8 cellular contexts compared by ENCODE assay signal in the genomic region with DNA sequence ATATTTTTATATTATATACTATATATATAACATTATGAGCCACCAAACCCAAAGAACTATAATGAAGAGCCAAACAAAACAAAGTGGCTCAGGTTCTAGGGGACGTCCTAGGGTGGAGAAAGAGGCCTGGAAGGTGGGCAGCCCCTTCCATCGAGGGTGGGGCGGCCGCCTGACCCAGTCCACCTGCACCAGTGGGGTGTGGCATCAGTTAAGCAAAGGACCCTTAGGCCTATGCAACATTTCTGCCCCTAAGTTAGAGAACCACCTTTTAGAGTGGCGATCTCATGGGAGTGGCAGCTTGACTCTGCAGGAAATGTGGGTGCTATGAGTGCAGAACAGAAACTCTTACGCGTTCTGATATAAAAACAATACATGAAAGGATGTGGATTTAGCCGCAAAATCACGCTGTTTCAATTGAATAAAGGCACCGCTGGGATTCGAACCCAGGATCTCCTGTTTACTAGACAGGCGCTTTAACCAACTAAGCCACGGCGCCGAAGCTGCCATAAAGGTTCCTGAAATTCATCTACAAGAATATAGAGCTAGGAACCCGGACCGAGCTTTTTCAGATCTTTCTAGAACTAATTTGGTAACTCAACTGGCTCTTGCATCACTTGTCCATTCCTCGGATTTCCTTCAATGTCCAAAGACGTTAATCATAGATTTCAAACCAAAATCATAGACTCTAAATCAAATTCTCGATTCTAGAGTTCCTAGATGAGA. TPM values are rescaled to one million over a fixed set of nuclear protein-coding genes. Genes with fewer than 3 reads are reported as not detected.
DNase-seq lines count a peak whose midpoint lies in the region; ATAC-seq and TF ChIP-seq lines count a peak whose summit lies in the region.

No MANE protein-coding gene starts in this region.

- peak; percentile 2 for ATAC-seq in CD8-positive, alpha-beta T cell
- no peak for ATAC-seq in stimulated activated effector memory CD8-positive, alpha-beta T cell treated with anti-CD3 and anti-CD28 coated beads, Interleukin-12 subunit alpha, Interleukin-12 subunit beta, amount 100 ng/mL, for 72 hours
- no peak for ATAC-seq in GM21360 (IDR thresholded peaks at IDR 0.05; ENCODE audit: unreplicated experiment)

- intact Hi-C loops in CD8-positive, alpha-beta T cell (cut with DNase I, micrococcal nuclease), result loop anchor here (1.0 to 10.0 kb wide), 2 partner anchors 17 to 381 kb away; no protein-coding TSS in a partner anchor
- intact Hi-C loops in dendritic cell treated with granulocyte-macrophage colony-stimulating factor and Interleukin-4, amounts not matched to agents 40 ng/mL and 50 ng/mL, for 4 days (cut with micrococcal nuclease), result no loop called here

- peaks cover 39% of the 10 kb centered on the region for H3K4me1 ChIP-seq in CD8-positive, alpha-beta T cell (ENCODE audit: insufficient read depth, low read length)

- no peak for TF ChIP-seq CTCF in CD8-positive, alpha-beta T cell (IDR thresholded peaks at IDR 0.05)

- DNase-seq in CD8-positive, alpha-beta T cell, result peak; percentile 32 to 80 (median 60)
- DNase-seq in NAMALWA (ENCODE audit: low spot score) (peak; percentile 11), middle frontal gyrus (ENCODE audit: extremely low spot score, low spot score) (peak; percentile 29), NCI-H1092 treated with DMSO at 0.1 percent for 48 hours (lab: John Stamatoyannopoulos, UW) (no peak)
- DNase-seq in activated CD4-positive, alpha-beta T cell treated with anti-CD3 and anti-CD28 coated beads for 48 hours, result peak; percentile 91
- peak; percentile 51 to 91 for DNase-seq in stimulated activated effector memory CD8-positive, alpha-beta T cell treated with anti-CD3 and anti-CD28 coated beads, Interleukin-12 subunit alpha, Interleukin-12 subunit beta, amount 100 ng/mL, for 72 hours (ENCODE audit: low spot score in 2 of 2)

- H3K27ac ChIP-seq in CD8-positive, alpha-beta T cell (ENCODE audit: low read depth, low read length), result peak overlapping the region; percentile 1

- no peak overlapping the region for H3K4me3 Mint-ChIP-seq in CD8-positive, alpha-beta T cell
- peak overlapping the region; percentile 67 for H3K4me3 Mint-ChIP-seq in dendritic cell treated with granulocyte-macrophage colony-stimulating factor and Interleukin-4, amounts not matched to agents 40 ng/mL and 50 ng/mL, for 4 days
- H3K4me3 Mint-ChIP-seq in stimulated activated effector memory CD8-positive, alpha-beta T cell treated with anti-CD3 and anti-CD28 coated beads, Interleukin-12 subunit alpha, Interleukin-12 subunit beta, amount 100 ng/mL, for 72 hours, result peak overlapping the region; percentile 52

- POLR2A ChIA-PET in CD8-positive, alpha-beta T cell (lab: Charles Lee), result interaction anchor here (2.4 to 9.7 kb wide), 3 partner anchors 20 to 87 kb away, joined by 9 to 248 read pairs (median 213); a partner anchor contains a TSS

- H3K27me3 ChIP-seq in CD8-positive, alpha-beta T cell (ENCODE audit: insufficient read depth, low read length), result no peaks in the 10 kb centered on the region

- peaks cover 45% of the 10 kb centered on the region for H3K36me3 ChIP-seq in CD8-positive, alpha-beta T cell (ENCODE audit: insufficient read depth, low read length)

- no peaks in the 10 kb centered on the region for H3K9me3 Mint-ChIP-seq in CD8-positive, alpha-beta T cell
- no peaks in the 10 kb centered on the region for H3K9me3 Mint-ChIP-seq in dendritic cell treated with granulocyte-macrophage colony-stimulating factor and Interleukin-4, amounts not matched to agents 40 ng/mL and 50 ng/mL, for 4 days
- H3K9me3 Mint-ChIP-seq in stimulated activated effector memory CD8-positive, alpha-beta T cell treated with anti-CD3 and anti-CD28 coated beads, Interleukin-12 subunit alpha, Interleukin-12 subunit beta, amount 100 ng/mL, for 72 hours, result no peaks in the 10 kb centered on the region

- no peaks in the 10 kb centered on the region for H3K27me3 Mint-ChIP-seq in CD8-positive, alpha-beta T cell (ENCODE audit: low read depth)
- H3K27me3 Mint-ChIP-seq in dendritic cell treated with granulocyte-macrophage colony-stimulating factor and Interleukin-4, amounts not matched to agents 40 ng/mL and 50 ng/mL, for 4 days, result no peaks in the 10 kb centered on the region

- no peaks in the 10 kb centered on the region for H3K9me3 ChIP-seq in CD8-positive, alpha-beta T cell (ENCODE audit: low read length)

- H3K4me1 Mint-ChIP-seq in CD8-positive, alpha-beta T cell (ENCODE audit: low read depth), result peaks cover 49% of the 10 kb centered on the region
- peaks cover 53% of the 10 kb centered on the region for H3K4me1 Mint-ChIP-seq in dendritic cell treated with granulocyte-macrophage colony-stimulating factor and Interleukin-4, amounts not matched to agents 40 ng/mL and 50 ng/mL, for 4 days (ENCODE audit: low read depth)
- H3K4me1 Mint-ChIP-seq in stimulated activated effector memory CD8-positive, alpha-beta T cell treated with anti-CD3 and anti-CD28 coated beads, Interleukin-12 subunit alpha, Interleukin-12 subunit beta, amount 100 ng/mL, for 72 hours, result peaks cover 57% of the 10 kb centered on the region

- CTCF ChIA-PET in CD8-positive, alpha-beta T cell (lab: Charles Lee), result interaction anchor here (0.7 to 5.3 kb wide), 10 partner anchors 22 to 115 kb away, joined by 3 to 42 read pairs (median 4); a partner anchor contains a TSS

- H3K27ac Mint-ChIP-seq in CD8-positive, alpha-beta T cell, result peak overlapping the region; percentile 84
- peak overlapping the region; percentile 61 for H3K27ac Mint-ChIP-seq in dendritic cell treated with granulocyte-macrophage colony-stimulating factor and Interleukin-4, amounts not matched to agents 40 ng/mL and 50 ng/mL, for 4 days
- peak overlapping the region; percentile 93 for H3K27ac Mint-ChIP-seq in stimulated activated effector memory CD8-positive, alpha-beta T cell treated with anti-CD3 and anti-CD28 coated beads, Interleukin-12 subunit alpha, Interleukin-12 subunit beta, amount 100 ng/mL, for 72 hours

- H3K4me3 ChIP-seq in CD8-positive, alpha-beta T cell (ENCODE audit: low read depth, low read length), result no peak overlapping the region

- peaks cover 70% of the 10 kb centered on the region for H3K36me3 Mint-ChIP-seq in CD8-positive, alpha-beta T cell
- peaks cover 86% of the 10 kb centered on the region for H3K36me3 Mint-ChIP-seq in dendritic cell treated with granulocyte-macrophage colony-stimulating factor and Interleukin-4, amounts not matched to agents 40 ng/mL and 50 ng/mL, for 4 days (ENCODE audit: low read depth)
- H3K36me3 Mint-ChIP-seq in stimulated activated effector memory CD8-positive, alpha-beta T cell treated with anti-CD3 and anti-CD28 coated beads, Interleukin-12 subunit alpha, Interleukin-12 subunit beta, amount 100 ng/mL, for 72 hours, result peaks cover 92% of the 10 kb centered on the region

RNA-seq across cellular contexts. Expression of a gene that starts 15.6 kb away (rescaled TPM):
- total RNA-seq in CD8-positive, alpha-beta T cell, result 1 to 10 TPM in 1 of 2 experiments, under 1 TPM in 1; 0.62 to 1.1 TPM

RNA-seq across cellular contexts. Expression of a gene that starts 21.9 kb away (rescaled TPM):
- total RNA-seq in CD8-positive, alpha-beta T cell, result 100 to 1,000 TPM; 223 to 226 TPM

RNA-seq across cellular contexts. Expression of a gene that starts 23.1 kb away (rescaled TPM):
- 10 to 100 TPM; 23.8 to 25.0 TPM for total RNA-seq in CD8-positive, alpha-beta T cell

RNA-seq across cellular contexts. Expression of a gene that starts 36.0 kb away (rescaled TPM):
- total RNA-seq in CD8-positive, alpha-beta T cell, result 1 to 10 TPM; 6.1 to 6.7 TPM

RNA-seq across cellular contexts. Expression of a gene that starts 49.8 kb away (rescaled TPM):
- 10 to 100 TPM; 19.1 to 22.7 TPM for total RNA-seq in CD8-positive, alpha-beta T cell
